ENCODE assay signal across 11 cellular contexts in genomic region chr10:49115796-49116508, GRCh38. TPM values are rescaled to one million over a fixed set of nuclear protein-coding genes. Genes with fewer than 3 reads are reported as not detected.
DNase-seq lines count a peak whose midpoint lies in the region; ATAC-seq and TF ChIP-seq lines count a peak whose summit lies in the region.
"Had no signal": no experiment of that assay in that cellular context is flagged by ENCODE, and none has a peak within 500 bp of the region (broad histone marks: within the 10 kb centered on the region; RNA-seq: fewer than 3 reads in every experiment).

No MANE protein-coding gene starts in this region.

- intact Hi-C loops in heart right ventricle (cut with DNase I) (loop anchor here in 4 of 10 donors (2.0 to 10.0 kb wide), 4 partner anchors 31 to 134 kb away; no protein-coding TSS in a partner anchor), left ventricle myocardium superior (cut with micrococcal nuclease) (no loop called here)

- peak overlapping the region in 8 of 10 donors; percentile 10 to 58 (median 35) for H3K27ac ChIP-seq in heart right ventricle
- H3K27ac ChIP-seq in coronary artery, result peak overlapping the region; percentile 4 to 97

- 79% methylated on average over 14 of the region's 14 CpGs for WGBS in heart right ventricle, 2 donors

- no peak for TF ChIP-seq CTCF in heart right ventricle (IDR thresholded peaks at IDR 0.05)
- no peak for TF ChIP-seq CTCF in coronary artery (IDR thresholded peaks at IDR 0.05)
- TF ChIP-seq CTCF in nephron progenitor cell (IDR thresholded peaks at IDR 0.05), result no peak

- DNase-seq in heart right ventricle (no peak), left ventricle myocardium superior (no peak), coronary artery (ENCODE audit: low spot score) (peak; percentile 71), nephron progenitor cell (no peak), ureter (ENCODE audit: low spot score) (peak; percentile 29), NCI-H2171 (lab: John Stamatoyannopoulos, UW) (no peak)
- DNase-seq: Calu3 had no signal

- peaks cover 0 to 12% (median 0%) of the 10 kb centered on the region in 7 donors for H3K27me3 ChIP-seq in heart right ventricle

- peaks cover 55% of the 10 kb centered on the region for H3K27me3 Mint-ChIP-seq in nephron progenitor cell (ENCODE audit: low read depth, poor library complexity)

- H3K4me3 ChIP-seq in heart right ventricle (peak overlapping the region in 8 of 10 donors; percentile 23 to 69 (median 44)), coronary artery (peak overlapping the region; percentile 93)

- H3K4me1 ChIP-seq in heart right ventricle, result peaks cover 3 to 52% (median 37%) of the 10 kb centered on the region in 9 donors

- H3K9me3 ChIP-seq in heart right ventricle, result no peaks in the 10 kb centered on the region

- peaks cover 19% of the 10 kb centered on the region for H3K4me1 Mint-ChIP-seq in nephron progenitor cell
- H3K4me1 Mint-ChIP-seq: memory B cell had no signal

- no peaks in the 10 kb centered on the region for H3K36me3 Mint-ChIP-seq in nephron progenitor cell (ENCODE audit: low read depth)
- H3K36me3 Mint-ChIP-seq: memory B cell had no signal

- ATAC-seq in heart right ventricle (peak in 1 of 8 donors; percentile 10), left ventricle myocardium superior (no peak), GM21360 (IDR thresholded peaks at IDR 0.05; ENCODE audit: unreplicated experiment) (no peak), GM21576 (IDR thresholded peaks at IDR 0.05; ENCODE audit: unreplicated experiment) (no peak)

- no peak overlapping the region for H3K27ac Mint-ChIP-seq in nephron progenitor cell
- H3K27ac Mint-ChIP-seq: memory B cell had no signal

- H3K36me3 ChIP-seq in heart right ventricle, result no peaks in the 10 kb centered on the region

- H3K4me3 Mint-ChIP-seq in nephron progenitor cell, result peak overlapping the region; percentile 65
- H3K4me3 Mint-ChIP-seq: memory B cell had no signal

- H3K9me3 Mint-ChIP-seq in nephron progenitor cell, result no peaks in the 10 kb centered on the region
- H3K9me3 Mint-ChIP-seq: memory B cell had no signal

RNA-seq across cellular contexts. Expression of gene VSTM4, which starts 0.6 kb away (rescaled TPM):
- total RNA-seq in heart right ventricle, result 10 to 100 TPM; 12.0 to 26.7 (median 18.1) TPM
- polyA plus RNA-seq in heart right ventricle, result 1 to 10 TPM; 5.0 to 6.1 TPM
- 12.2 TPM for total RNA-seq in left ventricle myocardium superior
- 16.0 TPM for total RNA-seq in ureter
- total RNA-seq: Calu3, HepG2 had no signal
- polyA plus RNA-seq: HepG2 had no signal

RNA-seq across cellular contexts. Expression of gene FAM170B, which starts 17.9 kb away (rescaled TPM):
- not detected for total RNA-seq in heart right ventricle
- not detected for polyA plus RNA-seq in heart right ventricle
- total RNA-seq in left ventricle myocardium superior, result not detected
- not detected for total RNA-seq in ureter
- total RNA-seq: Calu3, HepG2 had no signal
- polyA plus RNA-seq: HepG2 had no signal

Comparison
In these comparisons a context has a peak if more than half of its experiments do, and no peak if none do; other contexts are left out.
1. DNase-seq: peak in coronary artery (single experiment) and ureter (single experiment); none in heart right ventricle (0 of 2), left ventricle myocardium superior (single experiment), nephron progenitor cell (single experiment) and NCI-H2171 (single experiment).